36 cellular contexts compared by ENCODE assay signal in the genomic region with DNA sequence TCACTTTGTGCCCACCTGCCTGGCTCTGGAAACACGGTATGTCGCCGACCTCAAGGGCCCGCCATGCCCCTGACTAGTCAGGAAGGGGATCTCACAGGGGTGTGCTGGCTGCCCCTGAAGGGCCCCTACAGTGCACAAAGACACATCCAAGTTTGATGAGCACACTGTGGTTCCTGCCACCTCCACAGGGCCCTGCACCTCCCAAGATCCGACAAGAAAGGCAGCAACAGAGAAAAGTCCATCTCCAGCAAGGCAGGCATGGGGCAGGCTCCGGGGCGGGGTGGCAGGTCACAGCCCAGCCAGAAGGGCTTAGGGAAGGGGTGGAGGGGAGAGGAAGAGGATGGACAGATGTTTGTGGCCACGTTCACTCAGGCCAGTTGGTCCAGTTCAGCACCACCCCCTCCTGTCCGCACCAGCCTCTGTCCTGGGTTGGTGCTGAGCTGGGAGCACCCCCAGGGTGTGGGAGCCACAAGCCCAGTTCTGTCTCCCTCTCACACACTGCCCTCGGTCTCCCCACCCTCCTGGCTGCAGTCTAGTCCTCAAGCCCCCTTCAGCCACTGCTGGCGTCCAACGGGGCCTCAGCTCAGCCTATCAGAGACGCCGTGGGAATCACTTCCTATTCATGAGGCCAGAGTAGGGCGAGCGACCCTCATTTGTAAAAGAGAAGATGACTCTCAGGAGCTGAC. TPM values are rescaled to one million over a fixed set of nuclear protein-coding genes. Genes with fewer than 3 reads are reported as not detected.
"Had no signal": no experiment of that assay in that cellular context is flagged by ENCODE, and none has a peak within 500 bp of the region (broad histone marks: within the 10 kb centered on the region; RNA-seq: fewer than 3 reads in every experiment).

No MANE protein-coding gene starts in this region.

- H3K4me1 ChIP-seq: esophagus muscularis mucosa, foreskin keratinocyte, gastrocnemius medialis had no signal

- H3K4me1 Mint-ChIP-seq: activated B cell treated with CpG ODN at 0.5 μM for 24 hours; activated T-helper 17 cell treated with anti-CD3 and anti-CD28 coated beads, Interleukin-2, amount 50 U/mL, for 72 hours; central memory CD8-positive, alpha-beta T cell; endodermal cell; T-helper 17 cell had no signal

- ATAC-seq: activated CD4-positive, CD25-positive, alpha-beta regulatory T cell treated with anti-CD3 and anti-CD28 coated beads, Interleukin-2, amount 50 U/mL, for 24 hours; activated CD8-positive, alpha-beta T cell treated with anti-CD3 and anti-CD28 coated beads for 36 hours; activated T-cell treated with anti-CD3 and anti-CD28 coated beads, Interleukin-2, amount 50 U/mL, for 4 hours; activated T-helper 17 cell treated with anti-CD3 and anti-CD28 coated beads, Interleukin-2, amount 50 U/mL, for 72 hours; foreskin keratinocyte; gastrocnemius medialis; T-helper 17 cell had no signal

- H3K36me3 ChIP-seq: brain microvascular endothelial cell, esophagus muscularis mucosa, gastrocnemius medialis, WERI-Rb-1 had no signal

- H3K4me3 ChIP-seq: esophagus muscularis mucosa, gastrocnemius medialis had no signal

- H3K9me3 ChIP-seq: esophagus muscularis mucosa, gastrocnemius medialis had no signal

- H3K9me3 Mint-ChIP-seq: activated B cell treated with CpG ODN at 0.5 μM for 24 hours; activated CD8-positive, alpha-beta T cell treated with anti-CD3 and anti-CD28 coated beads for 36 hours; activated T-cell treated with anti-CD3 and anti-CD28 coated beads, Interleukin-2, amount 50 U/mL, for 4 hours; activated T-helper 17 cell treated with anti-CD3 and anti-CD28 coated beads, Interleukin-2, amount 50 U/mL, for 72 hours; central memory CD8-positive, alpha-beta T cell; endodermal cell; T-helper 2 cell treated with Interferon-gamma antibody and Interleukin-4, amounts not matched to agents 5 μg/mL and 100 μg/mL, for 36 hours had no signal

- H3K27ac Mint-ChIP-seq: activated B cell treated with CpG ODN at 0.5 μM for 24 hours; activated CD8-positive, alpha-beta T cell treated with anti-CD3 and anti-CD28 coated beads for 36 hours; activated naive CD8-positive, alpha-beta T cell; activated T-helper 17 cell treated with anti-CD3 and anti-CD28 coated beads, Interleukin-2, amount 50 U/mL, for 72 hours; endodermal cell; T-helper 17 cell; T-helper 2 cell treated with Interferon-gamma antibody and Interleukin-4, amounts not matched to agents 5 μg/mL and 100 μg/mL, for 36 hours had no signal

- H3K4me3 Mint-ChIP-seq: activated B cell treated with CpG ODN at 0.5 μM for 24 hours; activated CD8-positive, alpha-beta T cell treated with anti-CD3 and anti-CD28 coated beads for 36 hours; activated naive CD8-positive, alpha-beta T cell; activated T-cell treated with anti-CD3 and anti-CD28 coated beads, Interleukin-2, amount 50 U/mL, for 4 hours; activated T-helper 17 cell treated with anti-CD3 and anti-CD28 coated beads, Interleukin-2, amount 50 U/mL, for 72 hours; central memory CD8-positive, alpha-beta T cell; endodermal cell; T-helper 17 cell; T-helper 2 cell treated with Interferon-gamma antibody and Interleukin-4, amounts not matched to agents 5 μg/mL and 100 μg/mL, for 36 hours had no signal

- H3K27ac ChIP-seq: brain microvascular endothelial cell, esophagus muscularis mucosa, foreskin keratinocyte, gastrocnemius medialis, WERI-Rb-1 had no signal

- DNase-seq: activated B cell treated with CpG ODN at 0.5 μM for 24 hours; activated CD4-positive, alpha-beta T cell treated with anti-CD3 and anti-CD28 coated beads for 48 hours; activated CD4-positive, alpha-beta T cell treated with anti-CD3 and anti-CD28 coated beads, Interleukin-2, amount 50 U/mL, for 1 hour; activated CD4-positive, alpha-beta T cell treated with anti-CD3 and anti-CD28 coated beads, Interleukin-2, amount 50 U/mL, for 48 hours; activated CD8-positive, alpha-beta memory T cell treated with anti-CD3 and anti-CD28 coated beads for 24 hours; activated CD8-positive, alpha-beta T cell treated with anti-CD3 and anti-CD28 coated beads for 36 hours; activated effector memory CD4-positive, alpha-beta T cell treated with Interleukin-2 at 50 U/mL for 16 hours; activated gamma-delta T cell treated with Interleukin-2 at 50 U/mL for 16 hours; activated naive CD4-positive, alpha-beta T cell treated with anti-CD3 and anti-CD28 coated beads, Interleukin-2, amount 50 U/mL, for 16 hours; activated naive CD4-positive, alpha-beta T cell treated with Interleukin-2 at 50 U/mL for 16 hours; activated T-cell treated with anti-CD3 and anti-CD28 coated beads, Interleukin-2, amount 50 U/mL, for 4 hours; amniotic stem cell; anterior cingulate cortex; brain microvascular endothelial cell; cortex of kidney; effector memory CD4-positive, alpha-beta T cell; endodermal cell; erythroblast; foreskin keratinocyte; gastrocnemius medialis; glutamatergic neuron; T-helper 1 cell; T-helper 17 cell; T1000; WERI-Rb-1 had no signal

RNA-seq across cellular contexts. Expression of a gene that starts 11.5 kb away (rescaled TPM):
- total RNA-seq: activated B cell treated with CpG ODN at 0.5 μM for 24 hours; activated CD8-positive, alpha-beta T cell treated with anti-CD3 and anti-CD28 coated beads for 36 hours; activated T-cell treated with anti-CD3 and anti-CD28 coated beads, Interleukin-2, amount 50 U/mL, for 4 hours; activated T-helper 17 cell treated with anti-CD3 and anti-CD28 coated beads, Interleukin-2, amount 50 U/mL, for 72 hours; astrocyte; bronchial epithelial cell; cardiac septum; cerebellum; dermis microvascular lymphatic vessel endothelial cell; endodermal cell; esophagus muscularis mucosa; foreskin keratinocyte; gastrocnemius medialis; T-helper 17 cell had no signal
